ENCODE assay signal across 8 cellular contexts in the genomic region with DNA sequence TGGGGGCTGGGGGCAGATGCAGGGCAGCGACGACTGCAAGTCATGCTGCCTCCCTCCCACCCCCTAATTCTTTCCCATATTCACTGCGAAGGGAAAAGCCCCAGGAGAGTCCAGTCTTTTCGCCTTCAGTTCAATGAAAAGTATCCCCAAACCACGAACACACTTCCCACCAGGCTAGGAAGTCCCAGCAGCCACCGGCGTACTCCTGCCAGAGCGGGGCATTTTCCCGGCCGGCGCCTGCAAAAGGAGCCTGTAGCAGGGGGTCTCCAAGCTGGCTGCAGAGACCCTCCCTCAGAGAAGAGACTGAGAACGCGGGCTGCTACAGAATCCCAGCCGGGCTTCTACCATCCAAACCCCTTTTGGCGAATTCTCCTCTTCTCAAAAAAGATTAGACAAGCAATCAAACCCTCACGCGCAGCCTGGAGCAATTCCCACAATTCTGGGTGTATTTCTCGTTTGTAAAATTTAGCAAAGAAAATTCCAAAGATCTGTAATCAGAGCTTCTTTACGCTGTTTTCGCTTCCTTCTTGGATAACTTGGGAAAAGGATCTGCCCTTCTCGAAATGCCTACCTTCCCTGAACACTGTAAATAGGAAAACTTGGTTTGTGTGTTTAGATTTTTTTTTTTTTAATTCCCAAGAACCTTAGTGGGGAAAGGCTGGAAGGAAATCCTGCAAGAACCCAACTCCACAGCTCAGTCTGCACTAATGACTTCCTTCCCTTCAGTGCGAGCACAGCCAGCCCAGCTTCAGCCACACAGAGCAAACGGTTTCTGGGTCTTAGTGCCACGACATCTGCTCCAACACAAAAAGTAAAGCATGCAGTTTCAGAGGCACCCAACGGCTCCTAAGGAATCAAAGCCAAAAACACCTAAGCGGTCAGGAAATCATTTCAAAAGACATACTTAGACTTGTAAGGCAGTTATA.
DNase-seq lines count a peak whose midpoint lies in the region; ATAC-seq and TF ChIP-seq lines count a peak whose summit lies in the region.

No MANE protein-coding gene starts in this region.

- peaks cover 6% of the 10 kb centered on the region for H3K27me3 Mint-ChIP-seq in activated CD4-positive, alpha-beta T cell treated with anti-CD3 and anti-CD28 coated beads for 36 hours
- peaks cover 14% of the 10 kb centered on the region for H3K27me3 Mint-ChIP-seq in T-helper 1 cell treated with Interleukin-12 subunit alpha and Interleukin-12 subunit beta and Interleukin-4 antibody, amounts not matched to agents 30 μg/mL and 1 μg/mL, for 36 hours (ENCODE audit: low read depth)

- ATAC-seq in activated CD4-positive, alpha-beta T cell treated with anti-CD3 and anti-CD28 coated beads for 36 hours = peak; percentile 45
- ATAC-seq in sciatic nerve = peak; percentile 93

- intact Hi-C loops in activated CD4-positive, alpha-beta T cell treated with anti-CD3 and anti-CD28 coated beads for 36 hours (cut with DNase I, micrococcal nuclease) = loop anchor here (1.0 to 5.0 kb wide), 7 partner anchors 149 to 423 kb away; a partner anchor contains a TSS
- intact Hi-C loops in sciatic nerve (cut with DNase I) = loop anchor here (10.0 kb wide), 1 partner anchor 388 kb away; no protein-coding TSS in a partner anchor

- H3K27ac ChIP-seq in coronary artery = peak overlapping the region; percentile 84 to 85

- peak overlapping the region; percentile 86 for H3K27ac Mint-ChIP-seq in activated CD4-positive, alpha-beta T cell treated with anti-CD3 and anti-CD28 coated beads for 36 hours
- peak overlapping the region; percentile 75 for H3K27ac Mint-ChIP-seq in T-helper 1 cell treated with Interleukin-12 subunit alpha and Interleukin-12 subunit beta and Interleukin-4 antibody, amounts not matched to agents 30 μg/mL and 1 μg/mL, for 36 hours

- peaks cover 27% of the 10 kb centered on the region for H3K4me1 Mint-ChIP-seq in activated CD4-positive, alpha-beta T cell treated with anti-CD3 and anti-CD28 coated beads for 36 hours
- peaks cover 25% of the 10 kb centered on the region for H3K4me1 Mint-ChIP-seq in T-helper 1 cell treated with Interleukin-12 subunit alpha and Interleukin-12 subunit beta and Interleukin-4 antibody, amounts not matched to agents 30 μg/mL and 1 μg/mL, for 36 hours (ENCODE audit: low read depth)

- POLR2A ChIA-PET in activated CD4-positive, alpha-beta T cell treated with anti-CD3 and anti-CD28 coated beads for 36 hours (lab: Charles Lee) = no interaction called here

- no peaks in the 10 kb centered on the region for H3K36me3 Mint-ChIP-seq in activated CD4-positive, alpha-beta T cell treated with anti-CD3 and anti-CD28 coated beads for 36 hours (ENCODE audit: low read depth)
- H3K36me3 Mint-ChIP-seq in T-helper 1 cell treated with Interleukin-12 subunit alpha and Interleukin-12 subunit beta and Interleukin-4 antibody, amounts not matched to agents 30 μg/mL and 1 μg/mL, for 36 hours (ENCODE audit: low read depth) = peaks cover 3% of the 10 kb centered on the region

- CTCF ChIA-PET in activated CD4-positive, alpha-beta T cell treated with anti-CD3 and anti-CD28 coated beads for 36 hours (lab: Charles Lee) = interaction anchor here (0.7 to 1.4 kb wide), 6 partner anchors 9 to 557 kb away, joined by 3 to 5 read pairs (median 3); no protein-coding TSS in a partner anchor

- peak; percentile 58 for DNase-seq in activated CD4-positive, alpha-beta T cell treated with anti-CD3 and anti-CD28 coated beads for 36 hours
- no peak for DNase-seq in activated CD4-positive, alpha-beta T cell treated with anti-CD3 and anti-CD28 coated beads for 1 hour
- DNase-seq in coronary artery (ENCODE audit: low spot score) (no peak), inferior parietal cortex (ENCODE audit: extremely low spot score) (peak; percentile 71), sciatic nerve (ENCODE audit: low spot score) (peak; percentile 76), NCI-H2107 (lab: John Stamatoyannopoulos, UW) (no peak)
- no peak for DNase-seq in activated CD4-positive, CD25-positive, alpha-beta regulatory T cell (lab: John Stamatoyannopoulos, UW)

- TF ChIP-seq CTCF in coronary artery (IDR thresholded peaks at IDR 0.05) = no peak

- no peaks in the 10 kb centered on the region for H3K9me3 Mint-ChIP-seq in activated CD4-positive, alpha-beta T cell treated with anti-CD3 and anti-CD28 coated beads for 36 hours (ENCODE audit: low read depth)
- no peaks in the 10 kb centered on the region for H3K9me3 Mint-ChIP-seq in T-helper 1 cell treated with Interleukin-12 subunit alpha and Interleukin-12 subunit beta and Interleukin-4 antibody, amounts not matched to agents 30 μg/mL and 1 μg/mL, for 36 hours

- peak overlapping the region; percentile 77 for H3K4me3 Mint-ChIP-seq in activated CD4-positive, alpha-beta T cell treated with anti-CD3 and anti-CD28 coated beads for 36 hours
- H3K4me3 Mint-ChIP-seq in T-helper 1 cell treated with Interleukin-12 subunit alpha and Interleukin-12 subunit beta and Interleukin-4 antibody, amounts not matched to agents 30 μg/mL and 1 μg/mL, for 36 hours = peak overlapping the region; percentile 88

- peak overlapping the region; percentile 77 for H3K4me3 ChIP-seq in coronary artery

Comparison
In these comparisons a context has a peak if more than half of its experiments do, and no peak if none do; other contexts are left out.
1. DNase-seq: peak in activated CD4-positive, alpha-beta T cell treated with anti-CD3 and anti-CD28 coated beads for 36 hours (single experiment), inferior parietal cortex (single experiment) and sciatic nerve (single experiment); none in activated CD4-positive, alpha-beta T cell treated with anti-CD3 and anti-CD28 coated beads for 1 hour (single experiment), coronary artery (single experiment), activated CD4-positive, CD25-positive, alpha-beta regulatory T cell (0 of 4) and NCI-H2107 (single experiment).